Comparison of ENCODE assay signal across 8 cellular contexts in genomic region chr2:27582129-27582694, GRCh38. TPM values are rescaled to one million over a fixed set of nuclear protein-coding genes. Genes with fewer than 3 reads are reported as not detected.
DNase-seq lines count a peak whose midpoint lies in the region; FAIRE-seq and TF ChIP-seq lines count a peak whose summit lies in the region.

No MANE protein-coding gene starts in this region.

- H3K36me3 ChIP-seq in CD8-positive, alpha-beta memory T cell (ENCODE audit: insufficient read depth, low read length) = no peaks in the 10 kb centered on the region
- H3K36me3 ChIP-seq in OCI-LY3 (replicated peaks; ENCODE audit: low read depth, low read length) (peaks cover 7% of the 10 kb centered on the region), endothelial cell of umbilical vein (ENCODE audit: control insufficient read depth in 2 of 2, extremely low read depth in 1 of 2, insufficient read depth in 2 of 2, low read length in 2 of 2) (no peaks in the 10 kb centered on the region), parathyroid adenoma (ENCODE audit: control insufficient read depth, insufficient read depth, low read length) (no peaks in the 10 kb centered on the region)

- peaks cover 48% of the 10 kb centered on the region for H3K4me1 ChIP-seq in CD8-positive, alpha-beta memory T cell (ENCODE audit: insufficient read depth, low read length)
- H3K4me1 ChIP-seq in OCI-LY3 (ENCODE audit: low read length) (peaks cover 18% of the 10 kb centered on the region), endothelial cell of umbilical vein (ENCODE audit: control insufficient read depth, extremely low read depth, insufficient read depth, low read length) (peaks cover 24% of the 10 kb centered on the region), parathyroid adenoma (peaks cover 8% of the 10 kb centered on the region)

- no peaks in the 10 kb centered on the region for H3K9me1 ChIP-seq in endothelial cell of umbilical vein (replicated peaks; ENCODE audit: control insufficient read depth, extremely low read depth, insufficient read depth, low read length)

- H3K4me3 ChIP-seq in CD8-positive, alpha-beta memory T cell (ENCODE audit: low read length) = peak overlapping the region; percentile 96
- peak overlapping the region; percentile 86 for H3K4me3 ChIP-seq in OCI-LY3 (ENCODE audit: low read length)
- peak overlapping the region in 2 of 3 experiments; percentile 51 to 98 for H3K4me3 ChIP-seq in endothelial cell of umbilical vein (replicated peaks in 1 of 3; ENCODE audit: insufficient read depth in 1 of 3, low read depth in 1 of 3, low read length in 3 of 3)
- peak overlapping the region; percentile 66 for H3K4me3 ChIP-seq in parathyroid adenoma (ENCODE audit: low read depth, low read length)

- H3K36me3 Mint-ChIP-seq in CD8-positive, alpha-beta memory T cell = peaks cover 0 to 13% (median 1%) of the 10 kb centered on the region in 3 donors

- dilution Hi-C loops in endothelial cell of umbilical vein (cut with MboI; ENCODE audit: extremely low pct_ligation_motif_present, low sequenced_read_pairs) = loop anchor here (25.0 kb wide), 1 partner anchor 120 kb away; no protein-coding TSS in a partner anchor

- in situ Hi-C loops in ACHN (cut with HindIII; ENCODE audit: low pct_ligation_motif_present, low pct_unique_long_range_greater_than_20kb, low sequenced_read_pairs) = no loop called here

- H3K9me3 ChIP-seq in CD8-positive, alpha-beta memory T cell (ENCODE audit: low read length) = no peaks in the 10 kb centered on the region
- H3K9me3 ChIP-seq in OCI-LY3 (ENCODE audit: insufficient read depth, low read length) (0 out of 2 replicates have a peak, but pooled peaks cover 2% of the 10 kb centered on the region), endothelial cell of umbilical vein (replicated peaks; ENCODE audit: control insufficient read depth, insufficient read depth, low read length) (no peaks in the 10 kb centered on the region), parathyroid adenoma (ENCODE audit: control insufficient read depth, low read length) (no peaks in the 10 kb centered on the region)

- TSS peak; percentile 64 for BruUV-seq in endothelial cell of umbilical vein (replicated peaks; lab: Mats Ljungman, UMichigan)

- peak overlapping the region; percentile 92 for H3K27ac ChIP-seq in CD8-positive, alpha-beta memory T cell (ENCODE audit: low read depth, low read length)
- H3K27ac ChIP-seq in OCI-LY3 (ENCODE audit: low read length) (peak overlapping the region; percentile 42), endothelial cell of umbilical vein (ENCODE audit: insufficient read depth, low read depth, low read length) (peak overlapping the region; percentile 77), parathyroid adenoma (peak overlapping the region; percentile 58)

- intact Hi-C loops in endothelial cell of umbilical vein (cut with micrococcal nuclease) = loop anchor here (5.0 kb wide), 2 partner anchors 155 to 175 kb away; partner anchors contain the start of genes NRBP1 and PPM1G

- TF ChIP-seq CTCF in OCI-LY3 (IDR thresholded peaks at IDR 0.05; ENCODE audit: low read depth, low read length) (no peak), endothelial cell of umbilical vein (IDR thresholded peaks at IDR 0.05; ENCODE audit: extremely low read depth in 1 of 2, insufficient read depth in 1 of 2, low read depth in 1 of 2, low read length in 2 of 2) (no peak), parathyroid adenoma (IDR thresholded peaks at IDR 0.05) (no peak)

- H3K9me3 Mint-ChIP-seq in CD8-positive, alpha-beta memory T cell = peaks cover 0 to 5% (median 0%) of the 10 kb centered on the region in 5 donors

- peak overlapping the region; percentile 91 to 99 (median 97) for H3K27ac Mint-ChIP-seq in CD8-positive, alpha-beta memory T cell

- no peak for FAIRE-seq in endothelial cell of umbilical vein (lab: Jason Lieb, UNC)

- peak overlapping the region; percentile 94 to 99 (median 94) for H3K4me3 Mint-ChIP-seq in CD8-positive, alpha-beta memory T cell

- H3K4me2 ChIP-seq in OCI-LY3 (ENCODE audit: low read length) (peak overlapping the region; percentile 95), endothelial cell of umbilical vein (ENCODE audit: insufficient read depth, low read length) (peak overlapping the region; percentile 52), parathyroid adenoma (ENCODE audit: low read length) (peak overlapping the region; percentile 57)

- H3K4me1 Mint-ChIP-seq in CD8-positive, alpha-beta memory T cell = peaks cover 54 to 59% (median 55%) of the 10 kb centered on the region in 3 donors

- peak in 1 of 5 donors; percentile 1 for DNase-seq in CD8-positive, alpha-beta memory T cell
- DNase-seq in endothelial cell of umbilical vein (ENCODE audit: low read depth, low spot score) = no peak
- no peak for DNase-seq in putamen (ENCODE audit: low spot score)
- no peak for DNase-seq in ACHN
- no peak for DNase-seq in NCI-H1436 (lab: John Stamatoyannopoulos, UW)
- DNase-seq in iPS-NIHi11 (ENCODE audit: low spot score) = no peak

- H4K20me1 ChIP-seq in OCI-LY3 (ENCODE audit: insufficient read depth, low read length) (peaks cover 18% of the 10 kb centered on the region), endothelial cell of umbilical vein (replicated peaks; ENCODE audit: control insufficient read depth, extremely low read depth, insufficient read depth, low read length) (peaks cover 3% of the 10 kb centered on the region)

- H3K27me3 ChIP-seq in CD8-positive, alpha-beta memory T cell (ENCODE audit: insufficient read depth, low read length, poor library complexity, severe bottlenecking) = no peaks in the 10 kb centered on the region
- no peaks in the 10 kb centered on the region for H3K27me3 ChIP-seq in OCI-LY3 (ENCODE audit: low read depth, low read length)
- H3K27me3 ChIP-seq in endothelial cell of umbilical vein (ENCODE audit: control insufficient read depth in 2 of 2, insufficient read depth in 2 of 2, low read length in 2 of 2) = no peaks in the 10 kb centered on the region
- no peaks in the 10 kb centered on the region for H3K27me3 ChIP-seq in parathyroid adenoma (ENCODE audit: control insufficient read depth, insufficient read depth, low read length)

- POLR2A ChIA-PET in CD8-positive, alpha-beta memory T cell (lab: Charles Lee) = interaction anchor here (0.7 kb wide), 1 partner anchor 154 kb away, joined by 3 read pairs; the partner anchor contains the start of gene NRBP1
- POLR2A ChIA-PET in endothelial cell of umbilical vein (lab: Charles Lee) = no interaction called here

- TF ChIP-seq POLR2A in endothelial cell of umbilical vein (IDR thresholded peaks at IDR 0.05; ENCODE audit: low read depth, low read length) = no peak

- peaks cover 43% of the 10 kb centered on the region for H3K79me2 ChIP-seq in OCI-LY3 (ENCODE audit: low read length)
- H3K79me2 ChIP-seq in endothelial cell of umbilical vein (ENCODE audit: control insufficient read depth, insufficient read depth, low read length) = peaks cover 42% of the 10 kb centered on the region
- H3K79me2 ChIP-seq in parathyroid adenoma = peaks cover 24% of the 10 kb centered on the region

- peak overlapping the region; percentile 95 for H2AFZ ChIP-seq in OCI-LY3 (ENCODE audit: low read depth, low read length)
- peak overlapping the region; percentile 88 for H2AFZ ChIP-seq in endothelial cell of umbilical vein (ENCODE audit: low read depth, low read length)
- peak overlapping the region; percentile 88 for H2AFZ ChIP-seq in parathyroid adenoma

- H3K27me3 Mint-ChIP-seq in CD8-positive, alpha-beta memory T cell = peaks cover 0 to 3% of the 10 kb centered on the region in 2 donors

- CTCF ChIA-PET in CD8-positive, alpha-beta memory T cell (lab: Charles Lee) = no interaction called here
- CTCF ChIA-PET in endothelial cell of umbilical vein (lab: Charles Lee) = no interaction called here

- H3K9ac ChIP-seq in OCI-LY3 (ENCODE audit: low read length) = peak overlapping the region; percentile 72
- peak overlapping the region; percentile 52 for H3K9ac ChIP-seq in endothelial cell of umbilical vein (replicated peaks; ENCODE audit: extremely low read depth, insufficient read depth, low read length)
- H3K9ac ChIP-seq in parathyroid adenoma = no peak overlapping the region

TF ChIP-seq in endothelial cell of umbilical vein, 7 proteins besides CTCF, POLR2A, EP300 and RAD21 (continues in another document):
- TF ChIP-seq MYC (IDR thresholded peaks at IDR 0.05; ENCODE audit: low read depth, low read length) = no peak

RNA-seq across cellular contexts. Expression of gene ZNF512, which starts 0.6 kb away (rescaled TPM):
- total RNA-seq in CD8-positive, alpha-beta memory T cell = 10 to 100 TPM; 20.6 to 21.8 TPM
- 39.1 TPM for polyA plus RNA-seq in CD8-positive, alpha-beta memory T cell
- 28.0 and 37.0 TPM in 2 replicates for total RNA-seq in endothelial cell of umbilical vein
- 13.1 and 17.8 TPM in 2 replicates for polyA plus RNA-seq in endothelial cell of umbilical vein
- 22.7 and 22.9 TPM in 2 replicates for polyA plus RNA-seq in endothelial cell of umbilical vein (2011; cell fraction: cytosol; rRNA removed)
- 59.1 and 84.1 TPM in 2 replicates for polyA plus RNA-seq in endothelial cell of umbilical vein (2011; cell fraction: nucleus; rRNA removed)
- polyA plus RNA-seq in endothelial cell of umbilical vein (2012) = 31.8 and 38.2 TPM in 2 replicates
- polyA minus RNA-seq in endothelial cell of umbilical vein = 32.9 and 41.3 TPM in 2 replicates
- 5.6 TPM for polyA minus RNA-seq in endothelial cell of umbilical vein (2011; cell fraction: cytosol; rRNA and poly(A)+ RNA removed)
- polyA minus RNA-seq in endothelial cell of umbilical vein (2011; cell fraction: nucleus; rRNA and poly(A)+ RNA removed) = 15.8 and 33.9 TPM in 2 replicates

RNA-seq across cellular contexts. Expression of gene CCDC121, which starts 46.6 kb away (rescaled TPM):
- total RNA-seq in CD8-positive, alpha-beta memory T cell = under 1 TPM; 0.20 to 0.58 TPM
- 0.62 TPM for polyA plus RNA-seq in CD8-positive, alpha-beta memory T cell
- total RNA-seq in endothelial cell of umbilical vein = 1.7 and 3.3 TPM in 2 replicates
- polyA plus RNA-seq in endothelial cell of umbilical vein = 0.92 and 1.2 TPM in 2 replicates
- 1.4 and 1.5 TPM in 2 replicates for polyA plus RNA-seq in endothelial cell of umbilical vein (2011; cell fraction: cytosol; rRNA removed)
- 1.4 and 1.8 TPM in 2 replicates for polyA plus RNA-seq in endothelial cell of umbilical vein (2011; cell fraction: nucleus; rRNA removed)
- 2.2 and 2.7 TPM in 2 replicates for polyA plus RNA-seq in endothelial cell of umbilical vein (2012)
- polyA minus RNA-seq in endothelial cell of umbilical vein = 0.79 and 0.95 TPM in 2 replicates
- polyA minus RNA-seq in endothelial cell of umbilical vein (2011; cell fraction: cytosol; rRNA and poly(A)+ RNA removed) = 1.0 TPM
- polyA minus RNA-seq in endothelial cell of umbilical vein (2011; cell fraction: nucleus; rRNA and poly(A)+ RNA removed) = 0.96 and 1.0 TPM in 2 replicates

RNA-seq across cellular contexts. Expression of gene GPN1, which starts 46.6 kb away (rescaled TPM):
- 10 to 100 TPM; 67.3 to 70.5 TPM for total RNA-seq in CD8-positive, alpha-beta memory T cell
- 63.6 TPM for polyA plus RNA-seq in CD8-positive, alpha-beta memory T cell
- 41.5 and 45.5 TPM in 2 replicates for total RNA-seq in endothelial cell of umbilical vein
- polyA plus RNA-seq in endothelial cell of umbilical vein = 33.2 and 35.4 TPM in 2 replicates
- 49.3 and 49.6 TPM in 2 replicates for polyA plus RNA-seq in endothelial cell of umbilical vein (2011; cell fraction: cytosol; rRNA removed)
- 28.9 and 36.3 TPM in 2 replicates for polyA plus RNA-seq in endothelial cell of umbilical vein (2011; cell fraction: nucleus; rRNA removed)
- polyA plus RNA-seq in endothelial cell of umbilical vein (2012) = 56.4 and 68.4 TPM in 2 replicates
- 52.5 and 60.8 TPM in 2 replicates for polyA minus RNA-seq in endothelial cell of umbilical vein
- polyA minus RNA-seq in endothelial cell of umbilical vein (2011; cell fraction: cytosol; rRNA and poly(A)+ RNA removed) = 35.8 TPM
- 25.2 and 33.6 TPM in 2 replicates for polyA minus RNA-seq in endothelial cell of umbilical vein (2011; cell fraction: nucleus; rRNA and poly(A)+ RNA removed)

Comparison
In these comparisons a context has a peak if more than half of its experiments do, and no peak if none do; other contexts are left out.
1. H3K27ac ChIP-seq: peak in every context shown above with its lines; median percentile 92 in CD8-positive, alpha-beta memory T cell; 77 in endothelial cell of umbilical vein; 58 in parathyroid adenoma; 42 in OCI-LY3.